26 cellular contexts compared by ENCODE assay signal in the genomic region with DNA sequence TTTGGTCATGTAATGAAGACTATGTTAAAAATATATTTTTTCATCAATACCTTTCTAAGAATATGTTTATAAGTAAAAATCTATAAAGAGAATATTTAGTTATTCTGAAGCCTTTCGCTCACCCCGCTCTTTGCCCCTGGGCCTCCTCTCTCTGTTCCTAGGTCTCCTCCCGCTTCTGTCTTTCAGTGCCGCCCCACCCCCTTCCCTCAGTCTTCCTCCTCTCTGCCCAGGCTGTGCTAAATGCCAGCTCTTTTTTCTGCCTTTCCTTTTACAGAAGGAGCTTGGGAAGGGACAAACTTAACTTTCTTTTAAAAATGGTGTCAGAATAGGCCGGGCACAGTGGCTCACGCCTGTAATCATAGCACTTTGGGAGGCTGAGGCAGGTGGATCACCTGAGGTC. TPM values are rescaled to one million over a fixed set of nuclear protein-coding genes. Genes with fewer than 3 reads are reported as not detected.
"Had no signal": no experiment of that assay in that cellular context is flagged by ENCODE, and none has a peak within 500 bp of the region (broad histone marks: within the 10 kb centered on the region; RNA-seq: fewer than 3 reads in every experiment).

No MANE protein-coding gene starts in this region.

- ATAC-seq: activated CD4-positive, CD25-positive, alpha-beta regulatory T cell treated with anti-CD3 and anti-CD28 coated beads, Interleukin-2, amount 50 U/mL, for 24 hours; activated CD8-positive, alpha-beta T cell treated with anti-CD3 and anti-CD28 coated beads for 36 hours; body of pancreas; Panc1; Right ventricle myocardium inferior; T-cell had no signal

- H3K27me3 ChIP-seq: adrenal gland, body of pancreas had no signal

- H3K27ac ChIP-seq: adrenal gland, body of pancreas, SK-N-MC had no signal

- H3K4me1 Mint-ChIP-seq: activated naive CD8-positive, alpha-beta T cell treated with anti-CD3 and anti-CD28 coated beads, Interleukin-2, amount 10 ng/mL, durations not matched to agents 7 days and 5 days; T-cell had no signal

- H3K4me1 ChIP-seq: adrenal gland, body of pancreas had no signal

- H3K27ac Mint-ChIP-seq: activated CD8-positive, alpha-beta T cell treated with anti-CD3 and anti-CD28 coated beads for 36 hours; activated naive CD8-positive, alpha-beta T cell treated with anti-CD3 and anti-CD28 coated beads, Interleukin-2, amount 10 ng/mL, durations not matched to agents 7 days and 5 days; T-cell had no signal

- H3K36me3 Mint-ChIP-seq: activated naive CD8-positive, alpha-beta T cell treated with anti-CD3 and anti-CD28 coated beads, Interleukin-2, amount 10 ng/mL, durations not matched to agents 7 days and 5 days; T-cell had no signal

- H3K4me3 ChIP-seq: adrenal gland, body of pancreas, SK-N-MC had no signal

- H3K9me3 Mint-ChIP-seq: activated CD8-positive, alpha-beta T cell treated with anti-CD3 and anti-CD28 coated beads for 36 hours; activated naive CD8-positive, alpha-beta T cell treated with anti-CD3 and anti-CD28 coated beads, Interleukin-2, amount 10 ng/mL, durations not matched to agents 7 days and 5 days had no signal

- H3K4me3 Mint-ChIP-seq: activated CD8-positive, alpha-beta T cell treated with anti-CD3 and anti-CD28 coated beads for 36 hours; activated naive CD8-positive, alpha-beta T cell treated with anti-CD3 and anti-CD28 coated beads, Interleukin-2, amount 10 ng/mL, durations not matched to agents 7 days and 5 days; T-cell had no signal

- DNase-seq: activated CD4-positive, alpha-beta T cell treated with anti-CD3 and anti-CD28 coated beads for 4 hours; activated CD8-positive, alpha-beta memory T cell treated with anti-CD3 and anti-CD28 coated beads, Interleukin-2, amount 50 U/mL, for 4 hours; activated CD8-positive, alpha-beta T cell treated with anti-CD3 and anti-CD28 coated beads for 36 hours; activated naive CD4-positive, alpha-beta T cell treated with anti-CD3 and anti-CD28 coated beads, Interleukin-2, amount 50 U/mL, for 16 hours; activated naive CD8-positive, alpha-beta T cell treated with anti-CD3 and anti-CD28 coated beads, Interleukin-2, amount 10 ng/mL, durations not matched to agents 7 days and 5 days; adrenal gland; body of pancreas; central memory CD4-positive, alpha-beta T cell; Karpas-422; MM.1S; NCI-H1105; NCI-H1436; NCI-H1694 treated with DMSO at 0.1 percent for 48 hours; NCI-H2029 treated with DMSO at 0.1 percent for 48 hours; NCI-H345; NCI-H510A; NCI-H526 treated with DMSO at 0.1 percent for 48 hours; NCI-H82; OCI-M1; RPMI8226; T-cell; T-helper 2 cell had no signal

- H3K9me3 ChIP-seq: adrenal gland, body of pancreas had no signal

RNA-seq across cellular contexts. Expression of a gene that starts 22.8 kb away (rescaled TPM):
- total RNA-seq: activated CD8-positive, alpha-beta T cell treated with anti-CD3 and anti-CD28 coated beads for 36 hours; activated naive CD8-positive, alpha-beta T cell treated with anti-CD3 and anti-CD28 coated beads, Interleukin-2, amount 10 ng/mL, durations not matched to agents 7 days and 5 days had no signal
